ENCODE assay signal across 8 cellular contexts in the genomic region with DNA sequence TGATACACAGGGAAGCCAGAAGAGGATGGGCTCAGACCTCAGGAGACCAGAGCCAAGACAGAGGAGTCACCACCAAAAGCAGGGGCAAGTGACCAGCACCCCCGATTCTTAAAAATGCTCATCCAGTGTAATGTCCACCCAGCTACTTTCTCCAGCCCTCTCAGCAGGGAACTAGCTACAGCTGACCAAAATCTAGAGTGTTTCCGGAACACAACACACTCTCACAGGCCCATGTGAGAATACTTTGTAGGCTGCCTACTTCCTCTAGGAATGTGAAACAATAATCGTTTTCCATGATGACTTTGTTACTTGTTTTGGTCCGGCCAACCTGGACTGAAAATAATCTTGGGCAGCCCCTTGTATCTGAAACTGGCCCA. TPM values are rescaled to one million over a fixed set of nuclear protein-coding genes. Genes with fewer than 3 reads are reported as not detected.
DNase-seq lines count a peak whose midpoint lies in the region; ATAC-seq and FAIRE-seq lines count a peak whose summit lies in the region.

No MANE protein-coding gene starts in this region.

- H2AFZ ChIP-seq in neuronal stem cell (ENCODE audit: low read length), result no peak overlapping the region

- H3K36me3 ChIP-seq in ectodermal cell (ENCODE audit: control insufficient read depth, insufficient read depth, low read length) (peaks cover 3% of the 10 kb centered on the region), rectal smooth muscle tissue (ENCODE audit: control insufficient read depth, insufficient read depth, low read length) (peaks cover 4% of the 10 kb centered on the region), neuronal stem cell (replicated peaks in 1 of 2; ENCODE audit: control insufficient read depth in 2 of 2, insufficient read depth in 2 of 2, low read length in 2 of 2) (peaks cover 14 to 39% of the 10 kb centered on the region in 2 donors), MG63 (peaks cover 32% of the 10 kb centered on the region)

- H3K4me3 ChIP-seq in ectodermal cell (ENCODE audit: insufficient read depth, low read depth, low read length), result no peak overlapping the region
- H3K4me3 ChIP-seq in rectal smooth muscle tissue (ENCODE audit: low read length), result peak overlapping the region; percentile 16
- H3K4me3 ChIP-seq in neuronal stem cell (ENCODE audit: low read length in 2 of 2), result no peak overlapping the region
- H3K4me3 ChIP-seq in MG63, result no peak overlapping the region

- no peak overlapping the region for H3K23ac ChIP-seq in neuronal stem cell (ENCODE audit: low read depth, low read length, poor library complexity)

- no peak overlapping the region for H3K9ac ChIP-seq in rectal smooth muscle tissue (ENCODE audit: low read length)
- H3K9ac ChIP-seq in neuronal stem cell (ENCODE audit: low read depth, low read length, poor library complexity), result no peak overlapping the region

- no peak overlapping the region for H2BK5ac ChIP-seq in neuronal stem cell (ENCODE audit: low read length)

- DNase-seq in neuronal stem cell (ENCODE audit: low spot score), result no peak
- no peak for DNase-seq in stimulated activated CD4-positive, alpha-beta T cell treated with anti-CD3 and anti-CD28 coated beads, Interleukin-4, amount 100 ng/mL, for 24 hours
- no peak for DNase-seq in GM19239 (ENCODE audit: insufficient read length, low spot score)
- no peak for DNase-seq in MG63

- H4K8ac ChIP-seq in neuronal stem cell (ENCODE audit: low read depth, low read length), result no peak overlapping the region

- H2BK120ac ChIP-seq in neuronal stem cell (ENCODE audit: low read depth, low read length), result no peak overlapping the region

- no peak overlapping the region for H3K18ac ChIP-seq in neuronal stem cell (ENCODE audit: low read length)

- no peak overlapping the region for H2BK12ac ChIP-seq in neuronal stem cell (ENCODE audit: low read length)

- no peak overlapping the region for H3K4ac ChIP-seq in neuronal stem cell (ENCODE audit: low read length)

- no peak overlapping the region for H3K14ac ChIP-seq in neuronal stem cell (ENCODE audit: low read length)

- H3K27ac ChIP-seq in ectodermal cell (ENCODE audit: insufficient read depth, low read depth, low read length, poor library complexity, severe bottlenecking) (peak overlapping the region; percentile 64), rectal smooth muscle tissue (ENCODE audit: low read depth, low read length) (peak overlapping the region; percentile 52), neuronal stem cell (replicated peaks; ENCODE audit: low read length) (no peak overlapping the region)

- WGBS in ectodermal cell, 2 experiments, result 93% methylated on average over 4 of the region's 4 CpGs
- no CpG with 5 or more reads among the region's 4 CpGs for WGBS in neuronal stem cell (ENCODE audit: extremely low coverage in 2 of 2, insufficient read length in 2 of 2, insufficient replicate concordance in 1 of 2), 2 donors

- no peak overlapping the region for H2BK15ac ChIP-seq in neuronal stem cell (ENCODE audit: low read length)

- H3K9me3 ChIP-seq in ectodermal cell (ENCODE audit: control insufficient read depth, low read length) (no peaks in the 10 kb centered on the region), neuronal stem cell (replicated peaks in 1 of 2; ENCODE audit: control insufficient read depth in 2 of 2, insufficient read depth in 1 of 2, low read depth in 1 of 2, low read length in 2 of 2) (no peaks in the 10 kb centered on the region), MG63 (no peaks in the 10 kb centered on the region)

- H2AK5ac ChIP-seq in neuronal stem cell (ENCODE audit: low read depth, low read length), result no peak overlapping the region

- H3K27me3 ChIP-seq in ectodermal cell (ENCODE audit: control insufficient read depth, insufficient read depth, low read length, poor library complexity, severe bottlenecking), result no peaks in the 10 kb centered on the region
- H3K27me3 ChIP-seq in rectal smooth muscle tissue (ENCODE audit: control insufficient read depth, insufficient read depth, low read length), result no peaks in the 10 kb centered on the region
- H3K27me3 ChIP-seq in neuronal stem cell (ENCODE audit: control insufficient read depth in 3 of 3, insufficient read depth in 3 of 3, low read depth in 1 of 3, low read length in 3 of 3), result no peaks in the 10 kb centered on the region
- H3K27me3 ChIP-seq in MG63, result no peaks in the 10 kb centered on the region

- no peak for FAIRE-seq in GM19239 (lab: Jason Lieb, UNC)

- no peak overlapping the region for H3K4me2 ChIP-seq in neuronal stem cell (ENCODE audit: insufficient read depth, low read length, poor library complexity, severe bottlenecking)

- H4K91ac ChIP-seq in neuronal stem cell (ENCODE audit: low read depth, low read length, poor library complexity), result no peak overlapping the region

- ATAC-seq in GM19023 (IDR thresholded peaks at IDR 0.05; ENCODE audit: unreplicated experiment) (peak; percentile 6), HG03108 (IDR thresholded peaks at IDR 0.05; ENCODE audit: unreplicated experiment) (peak; percentile 19)

- H3K4me1 ChIP-seq in ectodermal cell (ENCODE audit: control insufficient read depth, insufficient read depth, low read length) (peaks cover 56% of the 10 kb centered on the region), rectal smooth muscle tissue (ENCODE audit: control insufficient read depth, insufficient read depth, low read length) (peaks cover 32% of the 10 kb centered on the region), neuronal stem cell (ENCODE audit: control insufficient read depth in 2 of 2, insufficient read depth in 1 of 2, low read depth in 1 of 2, low read length in 2 of 2) (peaks cover 41 to 58% of the 10 kb centered on the region in 2 donors)

- peaks cover 27% of the 10 kb centered on the region for H3K79me1 ChIP-seq in neuronal stem cell (ENCODE audit: low read depth, low read length)

RNA-seq across cellular contexts. Expression of a gene that starts 14.5 kb away (rescaled TPM):
- 708 TPM for polyA plus RNA-seq in ectodermal cell (2013, experiment 1 of 4)
- 724 TPM for polyA plus RNA-seq in ectodermal cell (2013, experiment 2 of 4)
- 551 TPM for polyA plus RNA-seq in ectodermal cell (2013, experiment 3 of 4)
- polyA plus RNA-seq in ectodermal cell (2013, experiment 4 of 4), result 643 TPM
- 264 TPM for polyA plus RNA-seq in neuronal stem cell (2013, experiment 1 of 2)
- polyA plus RNA-seq in neuronal stem cell (2013, experiment 2 of 2), result 263 TPM
- total RNA-seq in MG63 (2014; rRNA removed; shearing (Covaris generic); ENCODE audit: low replicate concordance), result 584 and 682 TPM in 2 replicates
